8 cellular contexts compared by ENCODE assay signal in genomic region chr19:18558595-18558994, GRCh38. TPM values are rescaled to one million over a fixed set of nuclear protein-coding genes. Genes with fewer than 3 reads are reported as not detected.
DNase-seq lines count a peak whose midpoint lies in the region; FAIRE-seq and TF ChIP-seq lines count a peak whose summit lies in the region.

No MANE protein-coding gene starts in this region.

- H3K79me2 ChIP-seq in Loucy (ENCODE audit: insufficient read depth, low read length), result peaks cover 33% of the 10 kb centered on the region

- TF ChIP-seq CTCF in BJ (IDR thresholded peaks at IDR 0.05; ENCODE audit: insufficient read depth, low read depth, low read length) (no peak), Loucy (conservative IDR thresholded peaks at IDR 0.05; ENCODE audit: low read length) (no peak), nephron progenitor cell (IDR thresholded peaks at IDR 0.05) (no peak)

- in situ Hi-C loops in G401 (cut with HindIII; ENCODE audit: low sequenced_read_pairs), result no loop called here

- H3K4me3 ChIP-seq in BJ (ENCODE audit: low read depth, low read length), result peak overlapping the region; percentile 93
- H3K4me3 ChIP-seq in Loucy (ENCODE audit: low read length, poor library complexity, severe bottlenecking), result peak overlapping the region; percentile 99

- H3K27me3 Mint-ChIP-seq in dendritic cell treated with granulocyte-macrophage colony-stimulating factor and Interleukin-4, amounts not matched to agents 40 ng/mL and 50 ng/mL, for 4 days, result no peaks in the 10 kb centered on the region
- H3K27me3 Mint-ChIP-seq in nephron progenitor cell (ENCODE audit: low read depth, poor library complexity), result peaks cover 9% of the 10 kb centered on the region

- H3K36me3 ChIP-seq in BJ (ENCODE audit: control insufficient read depth, insufficient read depth, low read length), result peaks cover 3% of the 10 kb centered on the region; the same call in 1 of the 2 replicates
- H3K36me3 ChIP-seq in Loucy (ENCODE audit: insufficient read depth, low read length), result peaks cover 9% of the 10 kb centered on the region; the same call in 1 of the 2 replicates

- H3K4me1 Mint-ChIP-seq in dendritic cell treated with granulocyte-macrophage colony-stimulating factor and Interleukin-4, amounts not matched to agents 40 ng/mL and 50 ng/mL, for 4 days (ENCODE audit: low read depth), result peaks cover 24% of the 10 kb centered on the region
- H3K4me1 Mint-ChIP-seq in nephron progenitor cell, result peaks cover 13% of the 10 kb centered on the region

- peak overlapping the region; percentile 83 for H3K4me3 Mint-ChIP-seq in dendritic cell treated with granulocyte-macrophage colony-stimulating factor and Interleukin-4, amounts not matched to agents 40 ng/mL and 50 ng/mL, for 4 days
- peak overlapping the region; percentile 81 for H3K4me3 Mint-ChIP-seq in nephron progenitor cell

- peak overlapping the region; percentile 99 for H3K4me2 ChIP-seq in Loucy (ENCODE audit: low read depth, low read length, poor library complexity, severe bottlenecking)

- DNase-seq in BJ (ENCODE audit: low read depth), result no peak
- no peak for DNase-seq in nephron progenitor cell
- DNase-seq in G401 (ENCODE audit: low spot score), result no peak
- no peak for DNase-seq in epidermal melanocyte (ENCODE audit: insufficient read length, low spot score)
- no peak for DNase-seq in occipital lobe (lab: John Stamatoyannopoulos, UW)
- DNase-seq in GM19239 (ENCODE audit: insufficient read length, low spot score), result no peak

- peaks cover 4% of the 10 kb centered on the region; the same call in 1 of the 2 replicates for H3F3A ChIP-seq in Loucy (ENCODE audit: low read depth)

- H2AFZ ChIP-seq in Loucy (ENCODE audit: low read length), result no peak overlapping the region

- FAIRE-seq in GM19239 (lab: Jason Lieb, UNC), result no peak

- peaks cover 17% of the 10 kb centered on the region for H3K4me1 ChIP-seq in Loucy (ENCODE audit: insufficient read depth, low read length, poor library complexity, severe bottlenecking)

- H3K9ac ChIP-seq in Loucy (ENCODE audit: low read depth, low read length, poor library complexity, severe bottlenecking), result peak overlapping the region; percentile 100

- intact Hi-C loops in dendritic cell treated with granulocyte-macrophage colony-stimulating factor and Interleukin-4, amounts not matched to agents 40 ng/mL and 50 ng/mL, for 4 days (cut with micrococcal nuclease), result no loop called here

- peaks cover 43% of the 10 kb centered on the region for H3K36me3 Mint-ChIP-seq in dendritic cell treated with granulocyte-macrophage colony-stimulating factor and Interleukin-4, amounts not matched to agents 40 ng/mL and 50 ng/mL, for 4 days (ENCODE audit: low read depth)
- H3K36me3 Mint-ChIP-seq in nephron progenitor cell (ENCODE audit: low read depth), result peaks cover 5% of the 10 kb centered on the region

- H3K27me3 ChIP-seq in BJ (ENCODE audit: control insufficient read depth, insufficient read depth, low read length), result no peaks in the 10 kb centered on the region
- H3K27me3 ChIP-seq in Loucy (ENCODE audit: insufficient read depth, low read length, poor library complexity, severe bottlenecking), result no peaks in the 10 kb centered on the region

- POLR2A ChIA-PET in BJ (lab: Charles Lee), result interaction anchor here (0.6 kb wide), 2 partner anchors 28 to 37 kb away, joined by 3 to 10 read pairs; partner anchors contain the start of gene ELL

- H4K20me1 ChIP-seq in Loucy (ENCODE audit: insufficient read depth, low read length, poor library complexity, severe bottlenecking), result peaks cover 9% of the 10 kb centered on the region

- H3K27ac Mint-ChIP-seq in dendritic cell treated with granulocyte-macrophage colony-stimulating factor and Interleukin-4, amounts not matched to agents 40 ng/mL and 50 ng/mL, for 4 days, result peak overlapping the region; percentile 89
- peak overlapping the region; percentile 16 for H3K27ac Mint-ChIP-seq in nephron progenitor cell

- no peaks in the 10 kb centered on the region for H3K9me3 Mint-ChIP-seq in dendritic cell treated with granulocyte-macrophage colony-stimulating factor and Interleukin-4, amounts not matched to agents 40 ng/mL and 50 ng/mL, for 4 days
- no peaks in the 10 kb centered on the region for H3K9me3 Mint-ChIP-seq in nephron progenitor cell

- H3K9me2 ChIP-seq in Loucy (replicated peaks; ENCODE audit: low read depth, low read length), result no peaks in the 10 kb centered on the region

- CTCF ChIA-PET in BJ (lab: Yijun Ruan, JAX), result interaction anchor here (0.6 to 1.9 kb wide), 7 partner anchors 10 to 108 kb away, joined by 3 to 8 read pairs (median 4); partner anchors contain the start of genes REX1BD and UBA52

- no peaks in the 10 kb centered on the region for H3K9me3 ChIP-seq in Loucy (ENCODE audit: insufficient read depth, low read depth, low read length)

RNA-seq across cellular contexts. Expression of gene KXD1, which starts 0.9 kb away (rescaled TPM):
- 100 and 163 TPM in 2 replicates for polyA plus RNA-seq in BJ (2011; rRNA removed)
- 70.3 and 128 TPM in 2 replicates for polyA minus RNA-seq in BJ (2011; rRNA and poly(A)+ RNA removed)
- 84.9 and 95.9 TPM in 2 replicates for total RNA-seq in G401 (2014; rRNA removed; shearing (Covaris generic))
- total RNA-seq in occipital lobe, result 16.4 TPM

RNA-seq across cellular contexts. Expression of gene UBA52, which starts 13.1 kb away (rescaled TPM):
- 2,336 and 2,472 TPM in 2 replicates for polyA plus RNA-seq in BJ (2011; rRNA removed)
- 975 and 1,899 TPM in 2 replicates for polyA minus RNA-seq in BJ (2011; rRNA and poly(A)+ RNA removed)
- total RNA-seq in G401 (2014; rRNA removed; shearing (Covaris generic)), result 833 and 855 TPM in 2 replicates
- total RNA-seq in occipital lobe, result 530 TPM

RNA-seq across cellular contexts. Expression of gene FKBP8, which starts 15.2 kb away (rescaled TPM):
- 168 and 280 TPM in 2 replicates for polyA plus RNA-seq in BJ (2011; rRNA removed)
- polyA minus RNA-seq in BJ (2011; rRNA and poly(A)+ RNA removed), result 116 and 177 TPM in 2 replicates
- 404 and 484 TPM in 2 replicates for total RNA-seq in G401 (2014; rRNA removed; shearing (Covaris generic))
- total RNA-seq in occipital lobe, result 118 TPM

RNA-seq across cellular contexts. Expression of gene REX1BD, which starts 30.0 kb away (rescaled TPM):
- polyA plus RNA-seq in BJ (2011; rRNA removed), result 22.4 and 24.3 TPM in 2 replicates
- polyA minus RNA-seq in BJ (2011; rRNA and poly(A)+ RNA removed), result 1.9 and 2.2 TPM in 2 replicates
- 50.0 and 100 TPM in 2 replicates for total RNA-seq in G401 (2014; rRNA removed; shearing (Covaris generic))
- 20.0 TPM for total RNA-seq in occipital lobe

RNA-seq across cellular contexts. Expression of gene ELL, which starts 36.7 kb away (rescaled TPM):
- polyA plus RNA-seq in BJ (2011; rRNA removed), result 4.4 and 10.2 TPM in 2 replicates
- 7.1 and 8.7 TPM in 2 replicates for polyA minus RNA-seq in BJ (2011; rRNA and poly(A)+ RNA removed)
- 15.9 and 16.0 TPM in 2 replicates for total RNA-seq in G401 (2014; rRNA removed; shearing (Covaris generic))
- total RNA-seq in occipital lobe, result 6.6 TPM
